ENCODE assay signal across 25 cellular contexts in the genomic region with DNA sequence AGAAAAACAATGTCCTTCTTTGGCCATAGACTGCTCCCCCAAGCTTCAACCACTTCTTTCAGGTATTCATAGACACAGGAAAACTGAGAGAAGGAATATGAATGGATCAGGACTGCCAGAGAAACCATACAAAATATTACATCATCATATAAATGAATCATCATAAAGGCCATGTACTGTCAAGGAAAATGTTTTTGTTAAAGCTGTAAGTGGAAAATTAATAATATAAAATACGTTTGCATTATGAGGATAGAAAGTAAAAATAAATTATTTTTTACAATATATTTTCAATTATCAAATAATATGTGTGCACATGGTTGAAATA.
DNase-seq lines count a peak whose midpoint lies in the region; ATAC-seq and TF ChIP-seq lines count a peak whose summit lies in the region.
"Had no signal": no experiment of that assay in that cellular context is flagged by ENCODE, and none has a peak within 500 bp of the region (broad histone marks: within the 10 kb centered on the region; RNA-seq: fewer than 3 reads in every experiment).

No MANE protein-coding gene starts in this region.

- H3K4me3 ChIP-seq in CD4-positive, alpha-beta memory T cell (ENCODE audit: low read length in 2 of 2): no peak overlapping the region
- H3K4me3 ChIP-seq in choroid plexus epithelial cell (ENCODE audit: low read depth, low read length): no peak overlapping the region
- H3K4me3 ChIP-seq: cardiac muscle cell, esophagus squamous epithelium, gastrocnemius medialis, ovary, smooth muscle cell had no signal

- no peaks in the 10 kb centered on the region for H3K27me3 Mint-ChIP-seq in activated CD4-positive, alpha-beta T cell treated with anti-CD3 and anti-CD28 coated beads for 36 hours
- H3K27me3 Mint-ChIP-seq in CD4-positive, alpha-beta memory T cell: no peaks in the 10 kb centered on the region
- H3K27me3 Mint-ChIP-seq in T-cell: no peaks in the 10 kb centered on the region
- H3K27me3 Mint-ChIP-seq: B cell, type B pancreatic cell had no signal

- H3K36me3 Mint-ChIP-seq in activated CD4-positive, alpha-beta T cell treated with anti-CD3 and anti-CD28 coated beads for 36 hours (ENCODE audit: low read depth): peaks cover 10% of the 10 kb centered on the region
- peaks cover 4% of the 10 kb centered on the region in 2 donors for H3K36me3 Mint-ChIP-seq in CD4-positive, alpha-beta memory T cell
- peaks cover 6% of the 10 kb centered on the region for H3K36me3 Mint-ChIP-seq in T-cell
- H3K36me3 Mint-ChIP-seq: type B pancreatic cell, WTC11 had no signal

- CTCF ChIA-PET in activated CD4-positive, alpha-beta T cell treated with anti-CD3 and anti-CD28 coated beads for 36 hours (lab: Charles Lee): interaction anchor here (0.6 to 1.5 kb wide), 2 partner anchors 14 to 89 kb away, joined by 3 to 5 read pairs; no protein-coding TSS in a partner anchor
- CTCF ChIA-PET in CD4-positive, alpha-beta memory T cell (lab: Charles Lee; ENCODE audit: partially characterized antibody): interaction anchor here (0.7 to 1.7 kb wide), 3 partner anchors 12 to 85 kb away, joined by 3 to 5 read pairs (median 3); no protein-coding TSS in a partner anchor
- CTCF ChIA-PET in T-cell (lab: Charles Lee): no interaction called here

- H3K4me1 ChIP-seq in CD4-positive, alpha-beta memory T cell (ENCODE audit: insufficient read depth, low read length): peaks cover 31% of the 10 kb centered on the region
- H3K4me1 ChIP-seq: esophagus squamous epithelium, gastrocnemius medialis had no signal

- H3K9me3 ChIP-seq in CD4-positive, alpha-beta memory T cell (ENCODE audit: control insufficient read depth in 1 of 2, low read length in 2 of 2): no peaks in the 10 kb centered on the region
- H3K9me3 ChIP-seq: gastrocnemius medialis, ovary had no signal

- H3K9me3 Mint-ChIP-seq in activated CD4-positive, alpha-beta T cell treated with anti-CD3 and anti-CD28 coated beads for 36 hours (ENCODE audit: low read depth): peaks cover 13% of the 10 kb centered on the region
- peaks cover 0 to 18% (median 7%) of the 10 kb centered on the region in 8 donors for H3K9me3 Mint-ChIP-seq in CD4-positive, alpha-beta memory T cell
- peaks cover 2 to 16% (median 10%) of the 10 kb centered on the region in 3 donors for H3K9me3 Mint-ChIP-seq in T-cell

- intact Hi-C loops in activated CD4-positive, alpha-beta T cell treated with anti-CD3 and anti-CD28 coated beads for 36 hours (cut with DNase I, micrococcal nuclease): no loop called here
- intact Hi-C loops in CD4-positive, alpha-beta memory T cell (cut with micrococcal nuclease): no loop called here

- H3K4me1 Mint-ChIP-seq in activated CD4-positive, alpha-beta T cell treated with anti-CD3 and anti-CD28 coated beads for 36 hours: peaks cover 38% of the 10 kb centered on the region
- H3K4me1 Mint-ChIP-seq in CD4-positive, alpha-beta memory T cell: peaks cover 29 to 46% (median 32%) of the 10 kb centered on the region in 4 donors
- H3K4me1 Mint-ChIP-seq in T-cell: peaks cover 35 to 49% (median 38%) of the 10 kb centered on the region in 3 donors
- H3K4me1 Mint-ChIP-seq: endodermal cell, nephron progenitor cell had no signal

- POLR2A ChIA-PET in activated CD4-positive, alpha-beta T cell treated with anti-CD3 and anti-CD28 coated beads for 36 hours (lab: Charles Lee): no interaction called here
- POLR2A ChIA-PET in CD4-positive, alpha-beta memory T cell (lab: Charles Lee; ENCODE audit: partially characterized antibody): interaction anchor here (0.8 to 1.3 kb wide), 8 partner anchors 10 to 129 kb away, joined by 3 to 6 read pairs (median 3); no protein-coding TSS in a partner anchor
- POLR2A ChIA-PET in T-cell (lab: Charles Lee): interaction anchor here in 1 of 2 donors (0.6 kb wide), 1 partner anchor 1622 kb away, joined by 7 read pairs; a partner anchor contains a TSS

- TF ChIP-seq CTCF in choroid plexus epithelial cell (conservative IDR thresholded peaks at IDR 0.05; ENCODE audit: low read depth, low read length): no peak

- no peaks in the 10 kb centered on the region for H3K27me3 ChIP-seq in CD4-positive, alpha-beta memory T cell (ENCODE audit: insufficient read depth, low read length)
- H3K27me3 ChIP-seq: cardiac muscle cell, esophagus squamous epithelium, gastrocnemius medialis, ovary had no signal

- peak overlapping the region; percentile 61 for H3K27ac Mint-ChIP-seq in activated CD4-positive, alpha-beta T cell treated with anti-CD3 and anti-CD28 coated beads for 36 hours
- H3K27ac Mint-ChIP-seq in CD4-positive, alpha-beta memory T cell: peak overlapping the region in 6 of 7 donors; percentile 72 to 90 (median 88)
- peak overlapping the region; percentile 74 to 83 for H3K27ac Mint-ChIP-seq in T-cell
- H3K27ac Mint-ChIP-seq: B cell, endodermal cell, nephron progenitor cell, type B pancreatic cell, WTC11 had no signal

- no peak overlapping the region for H3K27ac ChIP-seq in CD4-positive, alpha-beta memory T cell (ENCODE audit: low read depth, low read length)
- H3K27ac ChIP-seq: cardiac muscle cell, esophagus squamous epithelium, gastrocnemius medialis, ovary had no signal

- no peak overlapping the region for H3K4me3 Mint-ChIP-seq in activated CD4-positive, alpha-beta T cell treated with anti-CD3 and anti-CD28 coated beads for 36 hours
- H3K4me3 Mint-ChIP-seq in CD4-positive, alpha-beta memory T cell: peak overlapping the region in 1 of 8 donors; percentile 18
- no peak overlapping the region for H3K4me3 Mint-ChIP-seq in T-cell
- H3K4me3 Mint-ChIP-seq: B cell, endodermal cell, nephron progenitor cell, type B pancreatic cell, WTC11 had no signal

- ATAC-seq in activated CD4-positive, alpha-beta T cell treated with anti-CD3 and anti-CD28 coated beads for 36 hours: no peak
- ATAC-seq in T-cell (replicated peaks in 1 of 4) (no peak), HG02938 (IDR thresholded peaks at IDR 0.05; ENCODE audit: unreplicated experiment) (no peak)
- ATAC-seq: gastrocnemius medialis, WTC11 had no signal

- no peak for DNase-seq in activated CD4-positive, alpha-beta T cell treated with anti-CD3 and anti-CD28 coated beads for 36 hours
- no peak for DNase-seq in activated CD4-positive, alpha-beta T cell treated with anti-CD3 and anti-CD28 coated beads, Interleukin-2, amount 50 U/mL, for 4 hours
- no peak for DNase-seq in CD4-positive, alpha-beta memory T cell
- DNase-seq in T-cell (no peak), choroid plexus epithelial cell (ENCODE audit: low read depth) (peak; percentile 18), A172 (ENCODE audit: low spot score) (no peak), OCI-M1 (lab: John Stamatoyannopoulos, UW) (no peak)
- DNase-seq: activated naive CD4-positive, alpha-beta T cell; anterior cingulate cortex; cortex of kidney; endodermal cell; esophagus squamous epithelium; gastrocnemius medialis; Karpas-422; nephron progenitor cell; ovary; retina; stimulated activated CD4-positive, alpha-beta T cell treated with anti-CD3 and anti-CD28 coated beads, Interleukin-2, amount 100 ng/mL, for 24 hours; T1000 had no signal

- H3K36me3 ChIP-seq in CD4-positive, alpha-beta memory T cell (ENCODE audit: insufficient read depth, low read length): no peaks in the 10 kb centered on the region
- H3K36me3 ChIP-seq: cardiac muscle cell, esophagus squamous epithelium, gastrocnemius medialis, ovary had no signal

Comparison
In these comparisons a context has a peak if more than half of its experiments do, and no peak if none do; other contexts are left out.
1. CTCF ChIA-PET loops: an anchor here in activated CD4-positive, alpha-beta T cell treated with anti-CD3 and anti-CD28 coated beads for 36 hours (0.6 to 1.5 kb wide) and CD4-positive, alpha-beta memory T cell (0.7 to 1.7 kb wide); none called in T-cell.